Comparison of ENCODE assay signal across 35 cellular contexts in the genomic region with DNA sequence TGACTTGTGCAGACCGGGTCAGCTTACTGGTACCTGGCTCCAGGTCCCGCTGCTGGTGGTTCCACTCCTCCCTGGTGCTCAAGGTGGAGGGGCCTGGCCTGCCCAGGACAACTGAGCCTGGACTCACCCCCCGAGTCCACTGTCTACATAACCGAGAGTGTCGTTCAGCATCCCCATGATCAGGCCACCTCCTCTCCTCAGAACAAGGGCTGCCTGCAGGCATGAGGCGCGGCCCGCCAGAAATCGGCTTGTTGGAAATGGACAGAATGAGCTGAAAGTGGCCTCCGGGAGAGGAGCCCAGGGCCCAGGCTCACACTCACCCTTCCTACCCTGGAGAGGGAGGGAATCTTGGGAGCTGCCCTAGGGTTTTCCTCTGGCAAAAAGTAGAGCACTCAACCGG. TPM values are rescaled to one million over a fixed set of nuclear protein-coding genes. Genes with fewer than 3 reads are reported as not detected.
"Had no signal": no experiment of that assay in that cellular context is flagged by ENCODE, and none has a peak within 500 bp of the region (broad histone marks: within the 10 kb centered on the region; RNA-seq: fewer than 3 reads in every experiment).

No MANE protein-coding gene starts in this region.

- H3K4me3 ChIP-seq: adrenal gland, body of pancreas, breast epithelium had no signal

- ATAC-seq: activated CD8-positive, alpha-beta T cell treated with anti-CD3 and anti-CD28 coated beads for 36 hours; activated naive CD4-positive, alpha-beta T cell treated with anti-CD3 and anti-CD28 coated beads, Interleukin-2, amount 50 U/mL, for 72 hours; activated T-cell treated with anti-CD3 and anti-CD28 coated beads, Interleukin-2, amount 50 U/mL, for 4 hours; activated T-cell treated with anti-CD3 and anti-CD28 coated beads, Interleukin-2, amount 50 U/mL, for 72 hours; activated T-helper 17 cell treated with anti-CD3 and anti-CD28 coated beads, Interleukin-2, amount 50 U/mL, for 72 hours; body of pancreas had no signal

- H3K4me1 ChIP-seq: adrenal gland, body of pancreas, breast epithelium had no signal

- H3K36me3 ChIP-seq: adrenal gland, brain microvascular endothelial cell, breast epithelium had no signal

- DNase-seq: activated B cell treated with CpG ODN at 0.5 μM for 24 hours; activated CD4-positive, alpha-beta memory T cell treated with anti-CD3 and anti-CD28 coated beads for 36 hours; activated CD4-positive, alpha-beta T cell treated with anti-CD3 and anti-CD28 coated beads for 4 hours; activated CD4-positive, alpha-beta T cell treated with anti-CD3 and anti-CD28 coated beads, Interleukin-2, amount 10 ng/mL, durations not matched to agents 24 days and 14 days; activated CD4-positive, alpha-beta T cell treated with anti-CD3 and anti-CD28 coated beads, Interleukin-2, amount 50 U/mL, for 1 hour; activated CD4-positive, alpha-beta T cell treated with anti-CD3 and anti-CD28 coated beads, Interleukin-2, amount 50 U/mL, for 4 hours; activated CD4-positive, CD25-positive, alpha-beta regulatory T cell treated with anti-CD3 and anti-CD28 coated beads, Interleukin-2, amount 50 U/mL, for 72 hours; activated CD8-positive, alpha-beta memory T cell treated with anti-CD3 and anti-CD28 coated beads, Interleukin-2, amount 50 U/mL, for 4 hours; activated CD8-positive, alpha-beta T cell treated with anti-CD3 and anti-CD28 coated beads for 36 hours; activated effector memory CD4-positive, alpha-beta T cell treated with anti-CD3 and anti-CD28 coated beads, Interleukin-2, amount 50 U/mL, for 16 hours; activated gamma-delta T cell treated with Interleukin-2 at 50 U/mL for 16 hours; activated naive CD4-positive, alpha-beta T cell; activated naive CD4-positive, alpha-beta T cell treated with anti-CD3 and anti-CD28 coated beads for 36 hours; activated naive CD4-positive, alpha-beta T cell treated with anti-CD3 and anti-CD28 coated beads, Interleukin-2, amount 50 U/mL, for 16 hours; activated naive CD8-positive, alpha-beta T cell treated with anti-CD3 and anti-CD28 coated beads for 36 hours; activated T-cell treated with anti-CD3 and anti-CD28 coated beads for 4 hours; activated T-cell treated with anti-CD3 and anti-CD28 coated beads, Interleukin-2, amount 50 U/mL, for 1 hour; activated T-cell treated with anti-CD3 and anti-CD28 coated beads, Interleukin-2, amount 50 U/mL, for 4 hours; activated T-cell treated with anti-CD3 and anti-CD28 coated beads, Interleukin-2, amount 50 U/mL, for 72 hours; adrenal gland; amniotic stem cell; body of pancreas; brain microvascular endothelial cell; central memory CD4-positive, alpha-beta T cell; T-helper 1 cell; T-helper 2 cell; T-helper 9 cell had no signal

- H3K27ac ChIP-seq: adrenal gland, body of pancreas, brain microvascular endothelial cell, breast epithelium, VCaP had no signal

- H3K27me3 ChIP-seq: body of pancreas had no signal

- H3K9me3 ChIP-seq: adrenal gland, body of pancreas, breast epithelium had no signal

- FAIRE-seq: astrocyte, TTC549 had no signal

RNA-seq across cellular contexts. Expression of a gene that starts 38.9 kb away (rescaled TPM):
- total RNA-seq: activated B cell treated with CpG ODN at 0.5 μM for 24 hours, astrocyte, cardiac septum had no signal
- polyA plus RNA-seq: aorta had no signal
